In genomic region chr15:51844747-51845426, GRCh38 we compare ENCODE assay signal across 16 cellular contexts. TPM values are rescaled to one million over a fixed set of nuclear protein-coding genes. Genes with fewer than 3 reads are reported as not detected.
DNase-seq lines count a peak whose midpoint lies in the region; ATAC-seq and TF ChIP-seq lines count a peak whose summit lies in the region.
"Had no signal": no experiment of that assay in that cellular context is flagged by ENCODE, and none has a peak within 500 bp of the region (broad histone marks: within the 10 kb centered on the region; RNA-seq: fewer than 3 reads in every experiment).

No MANE protein-coding gene starts in this region.

- no peak for TF ChIP-seq EP300 in gastroesophageal sphincter (IDR thresholded peaks at IDR 0.05)

- H3K27ac ChIP-seq in gastroesophageal sphincter (peak overlapping the region in 3 of 4 donors; percentile 6 to 60 (median 9)), subcutaneous abdominal adipose tissue (ENCODE audit: low read depth, low read length) (peak overlapping the region; percentile 3)
- no peak overlapping the region for H3K27ac ChIP-seq in CD8-positive, alpha-beta memory T cell (ENCODE audit: low read depth, low read length)
- H3K27ac ChIP-seq: 22Rv1 had no signal

- TF ChIP-seq CTCF in gastroesophageal sphincter (IDR thresholded peaks at IDR 0.05), result no peak

- peaks cover 80 to 84% (median 83%) of the 10 kb centered on the region in 3 donors for H3K4me1 Mint-ChIP-seq in T-cell
- peaks cover 78 to 94% (median 89%) of the 10 kb centered on the region in 3 donors for H3K4me1 Mint-ChIP-seq in CD8-positive, alpha-beta memory T cell

- H3K4me3 ChIP-seq in gastroesophageal sphincter, result no peak overlapping the region
- H3K4me3 ChIP-seq in subcutaneous abdominal adipose tissue (ENCODE audit: low read depth in 1 of 5, low read length in 5 of 5), result no peak overlapping the region
- H3K4me3 ChIP-seq in CD8-positive, alpha-beta memory T cell (ENCODE audit: low read length), result no peak overlapping the region

- H3K36me3 ChIP-seq in gastroesophageal sphincter (no peaks in the 10 kb centered on the region), subcutaneous abdominal adipose tissue (ENCODE audit: control insufficient read depth in 5 of 5, insufficient read depth in 5 of 5, low read length in 5 of 5) (no peaks in the 10 kb centered on the region)
- H3K36me3 ChIP-seq in CD8-positive, alpha-beta memory T cell (ENCODE audit: insufficient read depth, low read length), result no peaks in the 10 kb centered on the region

- H3K27me3 Mint-ChIP-seq in T-cell, result no peaks in the 10 kb centered on the region
- no peaks in the 10 kb centered on the region for H3K27me3 Mint-ChIP-seq in CD8-positive, alpha-beta memory T cell

- peak; percentile 7 for DNase-seq in DMS53 (lab: John Stamatoyannopoulos, UW)
- DNase-seq in DMS53 treated with DMSO at 0.1 percent for 48 hours (lab: John Stamatoyannopoulos, UW; ENCODE audit: unreplicated experiment), result no peak
- DNase-seq in T-cell, result no peak
- no peak for DNase-seq in CD8-positive, alpha-beta memory T cell
- no peak for DNase-seq in DMS 273 (lab: John Stamatoyannopoulos, UW; ENCODE audit: unreplicated experiment)
- DNase-seq: activated CD4-positive, alpha-beta T cell treated with anti-CD3 and anti-CD28 coated beads, Interleukin-2, amount 50 U/mL, for 1 hour; activated gamma-delta T cell treated with Interleukin-2 at 50 U/mL for 16 hours; DMS 273 treated with DMSO at 0.1 percent for 48 hours; Karpas-422; NCI-H1930; retina had no signal

- TF ChIP-seq POLR2A in gastroesophageal sphincter (IDR thresholded peaks at IDR 0.05), result no peak

- peaks cover 4 to 92% (median 11%) of the 10 kb centered on the region in 3 donors for H3K4me1 ChIP-seq in gastroesophageal sphincter
- H3K4me1 ChIP-seq in subcutaneous abdominal adipose tissue (ENCODE audit: control insufficient read depth in 5 of 5, insufficient read depth in 5 of 5, low read length in 5 of 5), result peaks cover 3 to 71% (median 37%) of the 10 kb centered on the region in 5 donors
- peaks cover 71% of the 10 kb centered on the region for H3K4me1 ChIP-seq in CD8-positive, alpha-beta memory T cell (ENCODE audit: insufficient read depth, low read length)

- H3K36me3 Mint-ChIP-seq in T-cell, result peaks cover 6% of the 10 kb centered on the region
- H3K36me3 Mint-ChIP-seq in CD8-positive, alpha-beta memory T cell, result peaks cover 0 to 7% (median 5%) of the 10 kb centered on the region in 3 donors

- peak overlapping the region; percentile 15 to 23 for H3K27ac Mint-ChIP-seq in T-cell
- H3K27ac Mint-ChIP-seq in CD8-positive, alpha-beta memory T cell, result peak overlapping the region in 3 of 8 donors; percentile 34 to 73 (median 65)
- H3K27ac Mint-ChIP-seq: T-helper 1 cell treated with Interleukin-12 subunit alpha and Interleukin-12 subunit beta and Interleukin-4 antibody, amounts not matched to agents 30 μg/mL and 1 μg/mL, for 36 hours had no signal

- ATAC-seq in T-cell (replicated peaks in 1 of 4) (no peak), gastroesophageal sphincter (no peak), HG03175 (IDR thresholded peaks at IDR 0.05; ENCODE audit: unreplicated experiment) (no peak)

- H3K4me3 Mint-ChIP-seq in T-cell, result peak overlapping the region in 1 of 3 donors; percentile 7
- peak overlapping the region in 3 of 7 donors; percentile 1 to 8 (median 3) for H3K4me3 Mint-ChIP-seq in CD8-positive, alpha-beta memory T cell
- H3K4me3 Mint-ChIP-seq: T-helper 1 cell treated with Interleukin-12 subunit alpha and Interleukin-12 subunit beta and Interleukin-4 antibody, amounts not matched to agents 30 μg/mL and 1 μg/mL, for 36 hours had no signal

- CTCF ChIA-PET in T-cell (lab: Charles Lee), result interaction anchor here in 1 of 2 donors (1.7 kb wide), 1 partner anchor 10 kb away, joined by 4 read pairs; no protein-coding TSS in a partner anchor
- CTCF ChIA-PET in CD8-positive, alpha-beta memory T cell (lab: Charles Lee), result interaction anchor here (0.9 kb wide), 1 partner anchor 13 kb away, joined by 3 read pairs; no protein-coding TSS in a partner anchor

- no peaks in the 10 kb centered on the region for H3K27me3 ChIP-seq in gastroesophageal sphincter
- H3K27me3 ChIP-seq in subcutaneous abdominal adipose tissue (ENCODE audit: control insufficient read depth in 5 of 5, insufficient read depth in 4 of 5, low read length in 5 of 5), result no peaks in the 10 kb centered on the region
- H3K27me3 ChIP-seq in CD8-positive, alpha-beta memory T cell (ENCODE audit: insufficient read depth, low read length, poor library complexity, severe bottlenecking), result no peaks in the 10 kb centered on the region

- WGBS in gastroesophageal sphincter (ENCODE audit: low coverage in 1 of 2), 2 donors, result 47 to 75% methylated on average over 2 to 4 of the region's 4 CpGs

- H3K9ac ChIP-seq in subcutaneous abdominal adipose tissue (ENCODE audit: low read length in 5 of 5), result no peak overlapping the region

- H3K9me3 ChIP-seq in gastroesophageal sphincter (no peaks in the 10 kb centered on the region), subcutaneous abdominal adipose tissue (ENCODE audit: control insufficient read depth in 5 of 5, low read length in 5 of 5) (no peaks in the 10 kb centered on the region)
- no peaks in the 10 kb centered on the region for H3K9me3 ChIP-seq in CD8-positive, alpha-beta memory T cell (ENCODE audit: low read length)

- POLR2A ChIA-PET in T-cell (lab: Charles Lee), result interaction anchor here in 1 of 2 donors (0.6 kb wide), 1 partner anchor 9 kb away, joined by 3 read pairs; no protein-coding TSS in a partner anchor
- POLR2A ChIA-PET in CD8-positive, alpha-beta memory T cell (lab: Charles Lee), result no interaction called here

- no peaks in the 10 kb centered on the region for H3K9me3 Mint-ChIP-seq in T-cell
- no peaks in the 10 kb centered on the region for H3K9me3 Mint-ChIP-seq in CD8-positive, alpha-beta memory T cell
- H3K9me3 Mint-ChIP-seq: T-helper 1 cell treated with Interleukin-12 subunit alpha and Interleukin-12 subunit beta and Interleukin-4 antibody, amounts not matched to agents 30 μg/mL and 1 μg/mL, for 36 hours had no signal

RNA-seq across cellular contexts. Expression of gene TMOD3, which starts 15.4 kb away (rescaled TPM):
- total RNA-seq in T-cell (10 to 100 TPM; 47.2 to 55.8 (median 53.4) TPM), gastroesophageal sphincter (10 to 100 TPM; 15.9 to 38.8 (median 21.4) TPM)
- total RNA-seq in CD8-positive, alpha-beta memory T cell, result 10 to 100 TPM; 52.6 to 54.0 TPM
- 34.0 TPM for polyA plus RNA-seq in CD8-positive, alpha-beta memory T cell
